22 cellular contexts compared by ENCODE assay signal in genomic region chr4:41530741-41531140, GRCh38.
"Had no signal": no experiment of that assay in that cellular context is flagged by ENCODE, and none has a peak within 500 bp of the region (broad histone marks: within the 10 kb centered on the region; RNA-seq: fewer than 3 reads in every experiment).

No MANE protein-coding gene starts in this region.

- H3K4me1 Mint-ChIP-seq: naive B cell had no signal

- H3K4me3 Mint-ChIP-seq: mesothelial cell of epicardium, naive B cell had no signal

- H3K27ac Mint-ChIP-seq: mesothelial cell of epicardium, naive B cell had no signal

- H3K27me3 ChIP-seq: dorsolateral prefrontal cortex, esophagus muscularis mucosa, foreskin keratinocyte, gastrocnemius medialis, heart right ventricle, left lung had no signal

- H3K27ac ChIP-seq: coronary artery, esophagus muscularis mucosa, foreskin keratinocyte, heart right ventricle, left lung, lower lobe of right lung had no signal

- H3K4me3 ChIP-seq: coronary artery, esophagus muscularis mucosa, gastrocnemius medialis, heart right ventricle, left lung, lower lobe of right lung, mucosa of descending colon had no signal

- DNase-seq: dorsolateral prefrontal cortex; effector CD4-positive, alpha-beta T cell; effector memory CD4-positive, alpha-beta T cell; foreskin keratinocyte; gastrocnemius medialis; glutamatergic neuron; heart right ventricle; hippocampal formation; left cardiac atrium; left lung; left ventricle myocardium superior; lower lobe of right lung; mesenchymal stem cell; mucosa of descending colon; naive B cell had no signal

- H3K36me3 Mint-ChIP-seq: naive B cell had no signal

- H3K27me3 Mint-ChIP-seq: naive B cell had no signal

- H3K9me3 ChIP-seq: esophagus muscularis mucosa, gastrocnemius medialis, heart right ventricle, left lung, lower lobe of right lung, mucosa of descending colon had no signal

- H3K36me3 ChIP-seq: esophagus muscularis mucosa, gastrocnemius medialis, left lung, lower lobe of right lung had no signal

- ATAC-seq: foreskin keratinocyte, gastrocnemius medialis, heart right ventricle, left cardiac atrium, left lung, left ventricle myocardium superior, lower lobe of right lung, mucosa of descending colon had no signal

- FAIRE-seq: colon, endothelial cell of umbilical vein, islet of Langerhans, keratinocyte had no signal
